Comparison of ENCODE assay signal across 1 cellular context in genomic region chr16:3123986-3124886, GRCh38.
TF ChIP-seq lines count a peak whose summit lies in the region.

No MANE protein-coding gene starts in this region.

TF ChIP-seq in GM23338, 12 proteins besides CTCF, POLR2A, EP300 and RAD21 (continued from another document):
- TF ChIP-seq REST (IDR thresholded peaks at IDR 0.05; ENCODE audit: unreplicated experiment) (no peak), STAT1 (IDR thresholded peaks at IDR 0.05; ENCODE audit: unreplicated experiment) (no peak), CREB1 (CRISPR knock-in tag; IDR thresholded peaks at IDR 0.05; ENCODE audit: low read depth) (peak; percentile 76), NANOG (IDR thresholded peaks at IDR 0.05; ENCODE audit: borderline replicate concordance) (no peak), ZNF114 (CRISPR knock-in tag; IDR thresholded peaks at IDR 0.05) (no peak)
